Comparison of ENCODE assay signal across 23 cellular contexts in genomic region chr5:92444888-92445287, GRCh38.
"Had no signal": no experiment of that assay in that cellular context is flagged by ENCODE, and none has a peak within 500 bp of the region (broad histone marks: within the 10 kb centered on the region; RNA-seq: fewer than 3 reads in every experiment).

No MANE protein-coding gene starts in this region.

- H3K27ac Mint-ChIP-seq: activated CD4-positive, alpha-beta memory T cell treated with anti-CD3 and anti-CD28 coated beads for 36 hours; activated CD4-positive, alpha-beta T cell treated with anti-CD3 and anti-CD28 coated beads, Interleukin-2, amount 10 ng/mL, durations not matched to agents 7 days and 5 days; activated naive CD4-positive, alpha-beta T cell treated with anti-CD3 and anti-CD28 coated beads for 36 hours; activated naive CD8-positive, alpha-beta T cell; activated T-helper 17 cell treated with anti-CD3 and anti-CD28 coated beads, Interleukin-2, amount 50 U/mL, for 72 hours; brain; T-cell had no signal

- H3K4me1 Mint-ChIP-seq: activated CD4-positive, alpha-beta T cell treated with anti-CD3 and anti-CD28 coated beads, Interleukin-2, amount 10 ng/mL, durations not matched to agents 7 days and 5 days; activated T-helper 17 cell treated with anti-CD3 and anti-CD28 coated beads, Interleukin-2, amount 50 U/mL, for 72 hours; brain; central memory CD8-positive, alpha-beta T cell; T-cell had no signal

- ATAC-seq: activated T-helper 17 cell treated with anti-CD3 and anti-CD28 coated beads, Interleukin-2, amount 50 U/mL, for 72 hours; T-cell had no signal

- H3K4me3 Mint-ChIP-seq: activated CD4-positive, alpha-beta memory T cell treated with anti-CD3 and anti-CD28 coated beads for 36 hours; activated CD4-positive, alpha-beta T cell treated with anti-CD3 and anti-CD28 coated beads, Interleukin-2, amount 10 ng/mL, durations not matched to agents 7 days and 5 days; activated naive CD4-positive, alpha-beta T cell treated with anti-CD3 and anti-CD28 coated beads for 36 hours; activated naive CD8-positive, alpha-beta T cell; activated T-helper 17 cell treated with anti-CD3 and anti-CD28 coated beads, Interleukin-2, amount 50 U/mL, for 72 hours; brain; central memory CD8-positive, alpha-beta T cell; T-cell had no signal

- H3K27me3 Mint-ChIP-seq: activated CD4-positive, alpha-beta memory T cell treated with anti-CD3 and anti-CD28 coated beads for 36 hours; activated CD4-positive, alpha-beta T cell treated with anti-CD3 and anti-CD28 coated beads, Interleukin-2, amount 10 ng/mL, durations not matched to agents 7 days and 5 days; activated naive CD8-positive, alpha-beta T cell; activated T-helper 17 cell treated with anti-CD3 and anti-CD28 coated beads, Interleukin-2, amount 50 U/mL, for 72 hours; central memory CD8-positive, alpha-beta T cell; T-cell had no signal

- DNase-seq: activated CD4-positive, alpha-beta memory T cell treated with anti-CD3 and anti-CD28 coated beads for 36 hours; activated CD4-positive, alpha-beta T cell treated with anti-CD3 and anti-CD28 coated beads, Interleukin-2, amount 10 ng/mL, durations not matched to agents 7 days and 5 days; activated CD4-positive, CD25-positive, alpha-beta regulatory T cell; activated CD8-positive, alpha-beta memory T cell treated with anti-CD3 and anti-CD28 coated beads for 24 hours; activated gamma-delta T cell; activated naive CD4-positive, alpha-beta T cell treated with anti-CD3 and anti-CD28 coated beads for 36 hours; activated T-cell treated with anti-CD3 and anti-CD28 coated beads, Interleukin-2, amount 50 U/mL, for 48 hours; amygdala; Kasumi-1; NCI-H1092; NCI-H1417; NCI-H1930; NCI-H446 treated with DMSO at 0.1 percent for 48 hours; NCI-H524 treated with DMSO at 0.1 percent for 48 hours; NCI-H82; SIG-M5; T-cell; T-helper 2 cell had no signal

- H3K9me3 Mint-ChIP-seq: central memory CD8-positive, alpha-beta T cell had no signal

- H3K36me3 Mint-ChIP-seq: activated CD4-positive, alpha-beta memory T cell treated with anti-CD3 and anti-CD28 coated beads for 36 hours; activated naive CD8-positive, alpha-beta T cell; brain; T-cell had no signal

- H3K27ac ChIP-seq: VCaP had no signal
